In genomic region chr3:135163701-135164100, GRCh38 we compare ENCODE assay signal across 34 cellular contexts.
"Had no signal": no experiment of that assay in that cellular context is flagged by ENCODE, and none has a peak within 500 bp of the region (broad histone marks: within the 10 kb centered on the region; RNA-seq: fewer than 3 reads in every experiment).

No MANE protein-coding gene starts in this region.

- ATAC-seq: activated naive CD4-positive, alpha-beta T cell treated with anti-CD3 and anti-CD28 coated beads, Interleukin-2, amount 50 U/mL, for 72 hours; activated naive CD8-positive, alpha-beta T cell treated with anti-CD3 and anti-CD28 coated beads, Interleukin-2, amount 50 U/mL, for 24 hours; activated T-cell treated with anti-CD3 and anti-CD28 coated beads, Interleukin-2, amount 50 U/mL, for 4 hours; activated T-cell treated with anti-CD3 and anti-CD28 coated beads, Interleukin-2, amount 50 U/mL, for 72 hours; activated T-helper 17 cell treated with anti-CD3 and anti-CD28 coated beads, Interleukin-2, amount 50 U/mL, for 72 hours; body of pancreas had no signal

- H3K4me3 ChIP-seq: adrenal gland, ascending aorta, body of pancreas, breast epithelium, cardiac muscle cell had no signal

- H3K27ac ChIP-seq: adrenal gland, ascending aorta, body of pancreas, brain microvascular endothelial cell, breast epithelium, cardiac muscle cell had no signal

- DNase-seq: activated effector memory CD4-positive, alpha-beta T cell treated with anti-CD3 and anti-CD28 coated beads, Interleukin-2, amount 50 U/mL, for 16 hours; activated effector memory CD4-positive, alpha-beta T cell treated with Interleukin-2 at 50 U/mL for 16 hours; activated gamma-delta T cell; activated gamma-delta T cell treated with Interleukin-2 at 50 U/mL for 16 hours; activated naive CD4-positive, alpha-beta T cell; activated naive CD4-positive, alpha-beta T cell treated with anti-CD3 and anti-CD28 coated beads for 36 hours; activated naive CD4-positive, alpha-beta T cell treated with anti-CD3 and anti-CD28 coated beads, Interleukin-2, amount 10 ng/mL, durations not matched to agents 7 days and 5 days; activated naive CD4-positive, alpha-beta T cell treated with anti-CD3 and anti-CD28 coated beads, Interleukin-2, amount 50 U/mL, for 16 hours; activated naive CD4-positive, alpha-beta T cell treated with Interleukin-2 at 50 U/mL for 16 hours; activated naive CD8-positive, alpha-beta T cell treated with anti-CD3 and anti-CD28 coated beads for 36 hours; activated naive CD8-positive, alpha-beta T cell treated with anti-CD3 and anti-CD28 coated beads, Interleukin-2, amount 10 ng/mL, durations not matched to agents 7 days and 5 days; activated naive CD8-positive, alpha-beta T cell treated with anti-CD3 and anti-CD28 coated beads, Interleukin-2, amount 50 U/mL, for 24 hours; activated T-cell treated with anti-CD3 and anti-CD28 coated beads, Interleukin-2, amount 50 U/mL, for 1 hour; activated T-cell treated with anti-CD3 and anti-CD28 coated beads, Interleukin-2, amount 50 U/mL, for 24 hours; activated T-cell treated with anti-CD3 and anti-CD28 coated beads, Interleukin-2, amount 50 U/mL, for 4 hours; activated T-cell treated with anti-CD3 and anti-CD28 coated beads, Interleukin-2, amount 50 U/mL, for 48 hours; activated T-cell treated with anti-CD3 and anti-CD28 coated beads, Interleukin-2, amount 50 U/mL, for 72 hours; adrenal gland; amniotic stem cell; amygdala; anterior cingulate cortex; aorta; body of pancreas; brain microvascular endothelial cell; caudate nucleus; central memory CD4-positive, alpha-beta T cell; cerebellar nuclear complex had no signal

- H3K4me1 ChIP-seq: adrenal gland, ascending aorta, body of pancreas, breast epithelium had no signal

- H3K27me3 ChIP-seq: adrenal gland, ascending aorta, body of pancreas, brain microvascular endothelial cell, breast epithelium, cardiac muscle cell had no signal

- H3K9me3 ChIP-seq: adrenal gland, ascending aorta, body of pancreas, breast epithelium had no signal

- FAIRE-seq: astrocyte, bronchial epithelial cell had no signal

- H3K36me3 ChIP-seq: adrenal gland, ascending aorta, brain microvascular endothelial cell, breast epithelium, cardiac muscle cell had no signal
